ENCODE assay signal across 2 cellular contexts in genomic region chr5:78797945-78798731, GRCh38.
TF ChIP-seq lines count a peak whose summit lies in the region.

No MANE protein-coding gene starts in this region.

TF ChIP-seq in SK-N-SH treated with all-trans-retinoic acid at 6 μM for 48 hours, 23 proteins besides CTCF, POLR2A, EP300 and RAD21 (continued from another document):
- TF ChIP-seq TSHZ2 (CRISPR knock-in tag; IDR thresholded peaks at IDR 0.05): peak; percentile 81
- 0 out of 2 replicates have a peak, but pooled peaks have one; percentile 11 for TF ChIP-seq SNAI2 (CRISPR knock-in tag; IDR thresholded peaks at IDR 0.05)
- TF ChIP-seq GLIS3 (CRISPR knock-in tag; IDR thresholded peaks at IDR 0.05): no peak

TF ChIP-seq in HepG2, 621 proteins besides CTCF, POLR2A, EP300 and RAD21 (continued from another document):
- no peak for TF ChIP-seq ZBTB14 (CRISPR knock-in tag; IDR thresholded peaks at IDR 0.05)
- no peak for TF ChIP-seq MEIS1 (CRISPR knock-in tag; IDR thresholded peaks at IDR 0.05; ENCODE audit: borderline replicate concordance)
- TF ChIP-seq RNF219 (CRISPR knock-in tag; IDR thresholded peaks at IDR 0.05): no peak
- no peak for TF ChIP-seq RBM39 (IDR thresholded peaks at IDR 0.05; ENCODE audit: low read depth, low read length, poor library complexity, severe bottlenecking)
- no peak for TF ChIP-seq DNMT1 (CRISPR knock-in tag; IDR thresholded peaks at IDR 0.05)
